Comparison of ENCODE assay signal across 9 cellular contexts in the genomic region with DNA sequence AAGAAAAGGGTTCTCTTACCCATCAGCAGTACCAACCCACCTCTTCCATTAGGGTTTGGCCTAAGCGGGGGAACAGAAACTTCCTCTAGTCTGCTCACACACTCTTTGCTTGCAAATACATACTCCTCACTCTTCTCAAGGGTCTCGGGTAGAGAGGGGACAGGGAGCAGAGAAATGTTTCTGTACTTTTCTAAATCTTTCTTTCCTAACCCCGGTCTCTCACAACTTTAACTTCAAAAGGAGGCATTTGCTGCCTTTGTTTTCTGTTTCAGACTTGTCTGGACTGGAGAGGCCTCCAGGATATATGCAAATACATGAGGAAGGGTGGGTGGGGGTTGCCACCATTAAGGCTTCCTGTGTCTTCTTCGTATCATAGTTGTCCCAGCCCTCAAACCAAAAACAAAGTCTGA. TPM values are rescaled to one million over a fixed set of nuclear protein-coding genes. Genes with fewer than 3 reads are reported as not detected.
A peak's percentile ranks its signal among the peaks of the same experiment; 100 is the strongest.
DNase-seq lines count a peak whose midpoint lies in the region; ATAC-seq and TF ChIP-seq lines count a peak whose summit lies in the region.
"Had no signal": no experiment of that assay in that cellular context is flagged by ENCODE, and none has a peak within 500 bp of the region (broad histone marks: within the 10 kb centered on the region; RNA-seq: fewer than 3 reads in every experiment).

No MANE protein-coding gene starts in this region.

- intact Hi-C loops in activated B cell treated with CpG ODN at 0.5 μM for 24 hours (cut with micrococcal nuclease) (loop anchor here (1.0 kb wide), 1 partner anchor 11 kb away; a partner anchor contains a TSS), Right ventricle myocardium superior (cut with DNase I) (no loop called here), ovary (cut with DNase I) (loop anchor here in 1 of 4 donors (10.0 kb wide), 1 partner anchor 240 kb away; no protein-coding TSS in a partner anchor)

- no peaks in the 10 kb centered on the region for H3K27me3 Mint-ChIP-seq in activated B cell treated with CpG ODN at 0.5 μM for 24 hours
- H3K27me3 Mint-ChIP-seq in mesothelial cell of epicardium (ENCODE audit: low read depth): no peaks in the 10 kb centered on the region
- H3K27me3 Mint-ChIP-seq in progenitor cell of endocrine pancreas: no peaks in the 10 kb centered on the region

- no peaks in the 10 kb centered on the region for H3K27me3 ChIP-seq in ovary
- H3K27me3 ChIP-seq: colonic mucosa had no signal

- ATAC-seq in GM18511 (IDR thresholded peaks at IDR 0.05; ENCODE audit: unreplicated experiment) (peak; percentile 60), HG02798 (IDR thresholded peaks at IDR 0.05; ENCODE audit: poor library complexity, unreplicated experiment) (peak; percentile 63), activated B cell treated with CpG ODN at 0.5 μM for 24 hours (ENCODE audit: low read depth) (peak; percentile 70), Right ventricle myocardium superior (ENCODE audit: poor library complexity) (no peak)

- TF ChIP-seq EP300 in ovary (IDR thresholded peaks at IDR 0.05): no peak

- CTCF ChIA-PET in activated B cell treated with CpG ODN at 0.5 μM for 24 hours (lab: Charles Lee): interaction anchor here (1.9 kb wide), 1 partner anchor 10 kb away, joined by 8 read pairs; a partner anchor contains a TSS

- no peaks in the 10 kb centered on the region for H3K9me3 ChIP-seq in ovary
- H3K9me3 ChIP-seq: colonic mucosa had no signal

- POLR2A ChIA-PET in activated B cell treated with CpG ODN at 0.5 μM for 24 hours (lab: Charles Lee): interaction anchor here (0.6 to 3.7 kb wide), 5 partner anchors 9 to 1876 kb away, joined by 3 to 30 read pairs (median 5); a partner anchor contains a TSS

- no peak for DNase-seq in activated B cell treated with CpG ODN at 0.5 μM for 24 hours
- no peak for DNase-seq in mesothelial cell of epicardium (ENCODE audit: low spot score in 2 of 2, unreplicated experiment in 2 of 2)
- no peak for DNase-seq in Right ventricle myocardium superior
- DNase-seq in ovary: no peak
- no peak for DNase-seq in progenitor cell of endocrine pancreas (ENCODE audit: low spot score, unreplicated experiment)
- DNase-seq in NCI-H2107 (lab: John Stamatoyannopoulos, UW): no peak
- DNase-seq: colonic mucosa had no signal

- H3K9me3 Mint-ChIP-seq in activated B cell treated with CpG ODN at 0.5 μM for 24 hours: no peaks in the 10 kb centered on the region
- H3K9me3 Mint-ChIP-seq in mesothelial cell of epicardium: no peaks in the 10 kb centered on the region
- no peaks in the 10 kb centered on the region for H3K9me3 Mint-ChIP-seq in progenitor cell of endocrine pancreas (ENCODE audit: low read depth)

- WGBS in ovary, 3 donors: 91 to 92% (median 91%) methylated on average over 4 of the region's 4 CpGs

- no peaks in the 10 kb centered on the region for H3K36me3 Mint-ChIP-seq in activated B cell treated with CpG ODN at 0.5 μM for 24 hours (ENCODE audit: low read depth)
- no peaks in the 10 kb centered on the region for H3K36me3 Mint-ChIP-seq in mesothelial cell of epicardium
- no peaks in the 10 kb centered on the region for H3K36me3 Mint-ChIP-seq in progenitor cell of endocrine pancreas (ENCODE audit: insufficient read depth)

- H3K27ac ChIP-seq in ovary: no peak overlapping the region
- H3K27ac ChIP-seq: colonic mucosa had no signal

- no peak for TF ChIP-seq POLR2A in ovary (IDR thresholded peaks at IDR 0.05)

- H3K4me1 ChIP-seq in ovary (ENCODE audit: insufficient read depth): no peaks in the 10 kb centered on the region
- H3K4me1 ChIP-seq: colonic mucosa had no signal

- H3K4me1 Mint-ChIP-seq in activated B cell treated with CpG ODN at 0.5 μM for 24 hours (peaks cover 41% of the 10 kb centered on the region), mesothelial cell of epicardium (peaks cover 14% of the 10 kb centered on the region), progenitor cell of endocrine pancreas (ENCODE audit: low read depth) (peaks cover 12% of the 10 kb centered on the region)

- no peak overlapping the region for H3K4me3 ChIP-seq in ovary
- H3K4me3 ChIP-seq: colonic mucosa had no signal

- H3K4me3 Mint-ChIP-seq in activated B cell treated with CpG ODN at 0.5 μM for 24 hours (peak overlapping the region; percentile 60), mesothelial cell of epicardium (no peak overlapping the region), progenitor cell of endocrine pancreas (ENCODE audit: low read depth) (no peak overlapping the region)

- no peaks in the 10 kb centered on the region for H3K36me3 ChIP-seq in ovary
- H3K36me3 ChIP-seq: colonic mucosa had no signal

- TF ChIP-seq CTCF in activated B cell treated with CpG ODN at 0.5 μM for 24 hours (IDR thresholded peaks at IDR 0.05) (no peak), mesothelial cell of epicardium (IDR thresholded peaks at IDR 0.05; ENCODE audit: unreplicated experiment) (no peak), ovary (IDR thresholded peaks at IDR 0.05) (no peak), progenitor cell of endocrine pancreas (IDR thresholded peaks at IDR 0.05; ENCODE audit: unreplicated experiment) (no peak)

- peak overlapping the region; percentile 96 for H3K27ac Mint-ChIP-seq in activated B cell treated with CpG ODN at 0.5 μM for 24 hours
- H3K27ac Mint-ChIP-seq in mesothelial cell of epicardium: peak overlapping the region; percentile 87
- H3K27ac Mint-ChIP-seq in progenitor cell of endocrine pancreas: no peak overlapping the region

RNA-seq across cellular contexts. Expression of a gene that starts 10.5 kb away (rescaled TPM):
- 12.0 and 13.5 TPM in 2 replicates for total RNA-seq in activated B cell treated with CpG ODN at 0.5 μM for 24 hours
- 0.07 TPM in 1 of 3 replicates, not detected in the others for total RNA-seq in mesothelial cell of epicardium
- total RNA-seq in Right ventricle myocardium superior: 0.24 TPM
- under 1 TPM in 6 of 7 donors, not detected in 1; 0.11 to 0.48 (median 0.24) TPM for total RNA-seq in ovary
- 1 to 10 TPM in 1 of 2 donors, under 1 TPM in 1; 0.13 to 1.2 TPM for polyA plus RNA-seq in ovary
- total RNA-seq in progenitor cell of endocrine pancreas: not detected in 2 replicates

RNA-seq across cellular contexts. Expression of a gene that starts 41.0 kb away (rescaled TPM):
- total RNA-seq in activated B cell treated with CpG ODN at 0.5 μM for 24 hours: 26.3 and 31.4 TPM in 2 replicates
- total RNA-seq in mesothelial cell of epicardium: 57.4 to 60.4 TPM (median 58.3 TPM) in 3 replicates
- 12.3 TPM for total RNA-seq in Right ventricle myocardium superior
- 10 to 100 TPM; 19.9 to 39.1 (median 32.7) TPM for total RNA-seq in ovary
- polyA plus RNA-seq in ovary: 10 to 100 TPM in 1 of 2 donors, 1 to 10 TPM in 1; 2.6 to 13.0 TPM
- total RNA-seq in progenitor cell of endocrine pancreas: 35.3 and 36.1 TPM in 2 replicates

RNA-seq across cellular contexts. Expression of a gene that starts 41.0 kb away (rescaled TPM):
- total RNA-seq in activated B cell treated with CpG ODN at 0.5 μM for 24 hours (85.6 and 91.6 TPM in 2 replicates), mesothelial cell of epicardium (105 to 113 TPM (median 111 TPM) in 3 replicates), Right ventricle myocardium superior (49.2 TPM), ovary (100 to 1,000 TPM in 1 of 7 donors, 10 to 100 TPM in 6; 59.2 to 100 (median 63.2) TPM), progenitor cell of endocrine pancreas (98.9 and 100 TPM in 2 replicates)
- 10 to 100 TPM; 52.9 to 54.2 TPM for polyA plus RNA-seq in ovary
